23 cellular contexts compared by ENCODE assay signal in the genomic region with DNA sequence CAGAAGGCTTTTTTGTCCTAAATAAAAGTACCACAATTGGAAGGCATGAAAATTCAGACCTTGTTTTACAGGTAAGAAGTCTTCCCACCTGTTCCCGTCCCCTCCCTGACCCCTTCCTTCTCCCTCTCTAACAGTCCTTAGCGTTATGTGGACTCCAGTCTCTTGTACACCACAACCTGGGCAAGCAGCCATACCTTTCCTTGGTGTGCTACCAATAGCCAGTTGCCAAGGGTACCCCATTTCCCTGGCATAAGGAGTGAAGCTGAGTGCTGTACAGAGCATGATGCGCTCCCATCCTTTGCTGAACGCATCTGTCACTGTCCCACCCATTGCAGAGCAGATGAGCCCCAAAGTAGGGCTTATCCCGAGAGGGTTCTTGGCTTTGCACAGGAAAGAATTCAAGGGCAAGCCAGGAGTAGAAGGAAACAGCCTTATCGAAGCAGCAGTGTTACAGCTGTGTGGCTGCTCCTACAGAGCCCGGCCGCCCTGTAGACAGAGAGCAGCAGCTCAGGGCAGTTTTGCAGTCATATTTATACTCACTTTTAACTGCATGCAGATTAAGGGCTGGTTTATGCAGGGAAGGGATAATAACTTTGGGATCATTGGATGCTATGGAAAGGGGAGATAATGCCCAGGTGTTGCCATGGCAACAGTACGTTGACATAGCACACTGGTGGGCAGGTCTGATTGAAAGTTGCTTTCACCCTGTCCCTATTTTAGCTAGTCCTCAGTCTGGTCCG. TPM values are rescaled to one million over a fixed set of nuclear protein-coding genes. Genes with fewer than 3 reads are reported as not detected.
A peak's percentile ranks its signal among the peaks of the same experiment; 100 is the strongest.
DNase-seq lines count a peak whose midpoint lies in the region; ATAC-seq and TF ChIP-seq lines count a peak whose summit lies in the region.
"Had no signal": no experiment of that assay in that cellular context is flagged by ENCODE, and none has a peak within 500 bp of the region (broad histone marks: within the 10 kb centered on the region; RNA-seq: fewer than 3 reads in every experiment).

No MANE protein-coding gene starts in this region.

- no peaks in the 10 kb centered on the region for H3K36me3 ChIP-seq in sigmoid colon
- H3K36me3 ChIP-seq: tibial artery had no signal

- H3K27ac ChIP-seq in sigmoid colon = no peak overlapping the region
- H3K27ac ChIP-seq: tibial artery had no signal

- ATAC-seq in stimulated activated naive CD8-positive, alpha-beta T cell treated with anti-CD3 and anti-CD28 coated beads, Interleukin-15, Interleukin-2, amounts not matched to agents 100 U/mL and 50 U/mL, for 24 hours = no peak
- ATAC-seq in central memory CD8-positive, alpha-beta T cell (replicated peaks; ENCODE audit: extremely low read depth, poor library complexity, severe bottlenecking) = no peak
- no peak; the same call in 2 of the 3 replicates for ATAC-seq in SK-N-SH treated with all-trans-retinoic acid at 6 μM for 48 hours
- no peak for ATAC-seq in left cardiac atrium

- H3K4me1 Mint-ChIP-seq in stimulated activated naive CD8-positive, alpha-beta T cell treated with anti-CD3 and anti-CD28 coated beads, Interleukin-15, Interleukin-2, amounts not matched to agents 100 ng/mL and 50 ng/mL, for 24 hours (ENCODE audit: low read depth) = peaks cover 64% of the 10 kb centered on the region
- peaks cover 52% of the 10 kb centered on the region for H3K4me1 Mint-ChIP-seq in central memory CD8-positive, alpha-beta T cell

- DNase-seq in stimulated activated naive CD8-positive, alpha-beta T cell treated with anti-CD3 and anti-CD28 coated beads, Interleukin-15, Interleukin-2, amounts not matched to agents 100 U/mL and 50 U/mL, for 24 hours = no peak
- peak; percentile 55 for DNase-seq in NCI-H748 (lab: John Stamatoyannopoulos, UW; ENCODE audit: unreplicated experiment)
- DNase-seq in central memory CD8-positive, alpha-beta T cell (ENCODE audit: low spot score in 2 of 2) = no peak
- no peak for DNase-seq in left cardiac atrium
- DNase-seq in sigmoid colon = no peak
- DNase-seq: amygdala; DMS79 treated with DMSO at 0.1 percent for 48 hours; glutamatergic neuron; HFFc6; kidney glomerular epithelial cell; mammary epithelial cell; NCI-H1092 treated with DMSO at 0.1 percent for 48 hours; NCI-H2107; NCI-H524 treated with DMSO at 0.1 percent for 48 hours; nucleus accumbens; small intestine; stimulated activated CD4-positive, alpha-beta T cell treated with anti-CD3 and anti-CD28 coated beads, Interleukin-2, amount 100 ng/mL, for 24 hours; stimulated activated naive CD4-positive, alpha-beta T cell treated with Interleukin-2 at 50 U/mL for 16 hours; tibial artery had no signal

- no peaks in the 10 kb centered on the region for H3K9me3 Mint-ChIP-seq in stimulated activated naive CD8-positive, alpha-beta T cell treated with anti-CD3 and anti-CD28 coated beads, Interleukin-15, Interleukin-2, amounts not matched to agents 100 ng/mL and 50 ng/mL, for 24 hours
- no peaks in the 10 kb centered on the region for H3K9me3 Mint-ChIP-seq in central memory CD8-positive, alpha-beta T cell
- H3K9me3 Mint-ChIP-seq: activated T-helper 17 cell treated with anti-CD3 and anti-CD28 coated beads, Interleukin-2, amount 50 U/mL, for 72 hours; HFFc6 had no signal

- peaks cover 0 to 15% (median 8%) of the 10 kb centered on the region in 4 donors for H3K4me1 ChIP-seq in sigmoid colon

- H3K4me3 Mint-ChIP-seq in stimulated activated naive CD8-positive, alpha-beta T cell treated with anti-CD3 and anti-CD28 coated beads, Interleukin-15, Interleukin-2, amounts not matched to agents 100 ng/mL and 50 ng/mL, for 24 hours = no peak overlapping the region
- peak overlapping the region; percentile 28 for H3K4me3 Mint-ChIP-seq in central memory CD8-positive, alpha-beta T cell
- H3K4me3 Mint-ChIP-seq: HFFc6 had no signal

- TF ChIP-seq CTCF in sigmoid colon (IDR thresholded peaks at IDR 0.05) = no peak

- H3K27me3 Mint-ChIP-seq in stimulated activated naive CD8-positive, alpha-beta T cell treated with anti-CD3 and anti-CD28 coated beads, Interleukin-15, Interleukin-2, amounts not matched to agents 100 ng/mL and 50 ng/mL, for 24 hours = peaks cover 41% of the 10 kb centered on the region
- H3K27me3 Mint-ChIP-seq in central memory CD8-positive, alpha-beta T cell = no peaks in the 10 kb centered on the region

- no peak for TF ChIP-seq POLR2A in sigmoid colon (IDR thresholded peaks at IDR 0.05)

- H3K27me3 ChIP-seq in sigmoid colon = no peaks in the 10 kb centered on the region

- WGBS in sigmoid colon, 2 donors = 84 to 87% methylated on average over 10 of the region's 10 CpGs

- H3K9me3 ChIP-seq in sigmoid colon = no peaks in the 10 kb centered on the region
- H3K9me3 ChIP-seq: tibial artery had no signal

- H3K4me3 ChIP-seq in sigmoid colon = no peak overlapping the region
- H3K4me3 ChIP-seq: tibial artery had no signal

- TF ChIP-seq EP300 in sigmoid colon (IDR thresholded peaks at IDR 0.05) = no peak

- H3K36me3 Mint-ChIP-seq in stimulated activated naive CD8-positive, alpha-beta T cell treated with anti-CD3 and anti-CD28 coated beads, Interleukin-15, Interleukin-2, amounts not matched to agents 100 ng/mL and 50 ng/mL, for 24 hours (ENCODE audit: low read depth) = peaks cover 4% of the 10 kb centered on the region
- H3K36me3 Mint-ChIP-seq in central memory CD8-positive, alpha-beta T cell (ENCODE audit: insufficient read depth) = peaks cover 2% of the 10 kb centered on the region

- intact Hi-C loops in left cardiac atrium (cut with DNase I) (no loop called here), sigmoid colon (cut with DNase I) (no loop called here)

- H3K27ac Mint-ChIP-seq in stimulated activated naive CD8-positive, alpha-beta T cell treated with anti-CD3 and anti-CD28 coated beads, Interleukin-15, Interleukin-2, amounts not matched to agents 100 ng/mL and 50 ng/mL, for 24 hours = peak overlapping the region; percentile 72
- H3K27ac Mint-ChIP-seq in central memory CD8-positive, alpha-beta T cell (ENCODE audit: low read depth) = peak overlapping the region; percentile 67
- H3K27ac Mint-ChIP-seq: HFFc6 had no signal

TF ChIP-seq in SK-N-SH treated with all-trans-retinoic acid at 6 μM for 48 hours, 23 proteins besides CTCF, POLR2A, EP300 and RAD21 (continues in another document):
- TF ChIP-seq ARNTL (CRISPR knock-in tag; IDR thresholded peaks at IDR 0.05; ENCODE audit: borderline replicate concordance, low read depth) = no peak
- TF ChIP-seq, protein P1, sequence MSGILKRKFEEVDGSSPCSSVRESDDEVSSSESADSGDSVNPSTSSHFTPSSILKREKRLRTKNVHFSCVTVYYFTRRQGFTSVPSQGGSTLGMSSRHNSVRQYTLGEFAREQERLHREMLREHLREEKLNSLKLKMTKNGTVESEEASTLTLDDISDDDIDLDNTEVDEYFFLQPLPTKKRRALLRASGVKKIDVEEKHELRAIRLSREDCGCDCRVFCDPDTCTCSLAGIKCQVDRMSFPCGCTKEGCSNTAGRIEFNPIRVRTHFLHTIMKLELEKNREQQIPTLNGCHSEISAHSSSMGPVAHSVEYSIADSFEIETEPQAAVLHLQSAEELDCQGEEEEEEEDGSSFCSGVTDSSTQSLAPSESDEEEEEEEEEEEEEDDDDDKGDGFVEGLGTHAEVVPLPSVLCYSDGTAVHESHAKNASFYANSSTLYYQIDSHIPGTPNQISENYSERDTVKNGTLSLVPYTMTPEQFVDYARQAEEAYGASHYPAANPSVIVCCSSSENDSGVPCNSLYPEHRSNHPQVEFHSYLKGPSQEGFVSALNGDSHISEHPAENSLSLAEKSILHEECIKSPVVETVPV (CRISPR knock-in tag; IDR thresholded peaks at IDR 0.05) = no peak
- no peak for TF ChIP-seq ZFP3 (CRISPR knock-in tag; IDR thresholded peaks at IDR 0.05)
- TF ChIP-seq, protein P2, sequence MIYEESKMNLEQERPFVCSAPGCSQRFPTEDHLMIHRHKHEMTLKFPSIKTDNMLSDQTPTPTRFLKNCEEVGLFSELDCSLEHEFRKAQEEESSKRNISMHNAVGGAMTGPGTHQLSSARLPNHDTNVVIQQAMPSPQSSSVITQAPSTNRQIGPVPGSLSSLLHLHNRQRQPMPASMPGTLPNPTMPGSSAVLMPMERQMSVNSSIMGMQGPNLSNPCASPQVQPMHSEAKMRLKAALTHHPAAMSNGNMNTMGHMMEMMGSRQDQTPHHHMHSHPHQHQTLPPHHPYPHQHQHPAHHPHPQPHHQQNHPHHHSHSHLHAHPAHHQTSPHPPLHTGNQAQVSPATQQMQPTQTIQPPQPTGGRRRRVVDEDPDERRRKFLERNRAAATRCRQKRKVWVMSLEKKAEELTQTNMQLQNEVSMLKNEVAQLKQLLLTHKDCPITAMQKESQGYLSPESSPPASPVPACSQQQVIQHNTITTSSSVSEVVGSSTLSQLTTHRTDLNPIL (CRISPR knock-in tag; IDR thresholded peaks at IDR 0.05; ENCODE audit: low read depth) = no peak
- TF ChIP-seq, protein P3, sequence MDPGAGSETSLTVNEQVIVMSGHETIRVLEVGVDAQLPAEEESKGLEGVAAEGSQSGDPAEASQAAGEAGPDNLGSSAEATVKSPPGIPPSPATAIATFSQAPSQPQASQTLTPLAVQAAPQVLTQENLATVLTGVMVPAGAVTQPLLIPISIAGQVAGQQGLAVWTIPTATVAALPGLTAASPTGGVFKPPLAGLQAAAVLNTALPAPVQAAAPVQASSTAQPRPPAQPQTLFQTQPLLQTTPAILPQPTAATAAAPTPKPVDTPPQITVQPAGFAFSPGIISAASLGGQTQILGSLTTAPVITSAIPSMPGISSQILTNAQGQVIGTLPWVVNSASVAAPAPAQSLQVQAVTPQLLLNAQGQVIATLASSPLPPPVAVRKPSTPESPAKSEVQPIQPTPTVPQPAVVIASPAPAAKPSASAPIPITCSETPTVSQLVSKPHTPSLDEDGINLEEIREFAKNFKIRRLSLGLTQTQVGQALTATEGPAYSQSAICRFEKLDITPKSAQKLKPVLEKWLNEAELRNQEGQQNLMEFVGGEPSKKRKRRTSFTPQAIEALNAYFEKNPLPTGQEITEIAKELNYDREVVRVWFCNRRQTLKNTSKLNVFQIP (CRISPR knock-in tag; IDR thresholded peaks at IDR 0.05; ENCODE audit: borderline replicate concordance, low read depth) = no peak
- TF ChIP-seq ZNF70 (CRISPR knock-in tag; IDR thresholded peaks at IDR 0.05) = no peak
- TF ChIP-seq ISL1 (CRISPR knock-in tag; IDR thresholded peaks at IDR 0.05) = no peak
- no peak for TF ChIP-seq TCF4 (CRISPR knock-in tag; IDR thresholded peaks at IDR 0.05; ENCODE audit: borderline replicate concordance)
- TF ChIP-seq CSDC2 (CRISPR knock-in tag; IDR thresholded peaks at IDR 0.05) = no peak
- TF ChIP-seq SNAI2 (CRISPR knock-in tag; IDR thresholded peaks at IDR 0.05) = no peak
- no peak for TF ChIP-seq ZFP30 (CRISPR knock-in tag; IDR thresholded peaks at IDR 0.05)
- no peak for TF ChIP-seq BACH2 (CRISPR knock-in tag; IDR thresholded peaks at IDR 0.05; ENCODE audit: borderline replicate concordance)
- TF ChIP-seq ZNF565 (CRISPR knock-in tag; conservative IDR thresholded peaks at IDR 0.05; ENCODE audit: low read depth) = no peak
- no peak for TF ChIP-seq OSR1 (CRISPR knock-in tag; IDR thresholded peaks at IDR 0.05)
- no peak for TF ChIP-seq ZNF8 (CRISPR knock-in tag; IDR thresholded peaks at IDR 0.05)

RNA-seq across cellular contexts. Expression of a gene that starts 5.0 kb away (rescaled TPM):
- total RNA-seq in left cardiac atrium (under 1 TPM in 1 of 2 donors, not detected in 1; 0.47 TPM), sigmoid colon (1 to 10 TPM in 1 of 4 donors, under 1 TPM in 1, not detected in 2; 0.27 to 1.1 TPM)
- polyA plus RNA-seq in sigmoid colon = 1 to 10 TPM in 1 of 3 donors, under 1 TPM in 2; 0.70 to 1.8 (median 0.92) TPM
- total RNA-seq: activated T-helper 17 cell treated with anti-CD3 and anti-CD28 coated beads, Interleukin-2, amount 50 U/mL, for 72 hours; OCI-LY7 had no signal
